1 cellular context compared by ENCODE assay signal in the genomic region with DNA sequence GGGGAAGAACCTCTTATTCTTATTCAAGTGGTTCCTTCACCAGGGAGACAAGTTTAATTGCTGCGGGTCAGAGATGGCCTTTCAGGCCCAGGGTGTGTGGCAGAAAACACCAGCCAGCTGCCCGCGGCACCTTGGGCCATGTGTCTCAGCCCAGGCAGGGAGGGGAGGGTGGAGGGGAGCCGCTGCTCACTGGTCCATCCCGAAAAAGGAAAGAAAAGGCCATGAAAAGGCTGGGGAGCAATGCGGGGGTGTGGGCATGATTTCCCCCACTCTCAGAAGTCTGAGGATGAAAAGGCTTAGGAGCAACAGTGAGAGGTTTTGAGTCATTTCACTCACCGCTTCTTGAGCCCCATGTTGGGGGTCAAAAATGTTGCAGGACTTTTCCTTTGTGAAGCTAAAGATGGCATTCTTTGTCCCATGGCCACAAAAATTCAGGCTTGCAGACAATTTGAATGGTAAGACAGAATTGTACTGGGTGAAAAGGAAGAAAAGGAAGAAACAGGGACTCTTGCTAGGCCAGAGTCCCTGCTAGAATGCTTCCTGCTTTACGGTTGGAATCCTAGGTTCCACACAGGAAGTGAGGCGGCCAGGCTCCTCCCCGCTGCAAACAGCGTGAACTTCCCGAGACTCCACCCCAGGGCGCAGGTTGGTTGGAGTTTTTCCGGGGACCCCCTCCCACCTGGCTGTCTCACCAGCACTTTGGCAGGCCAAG.
A peak's percentile ranks its signal among the peaks of the same experiment; 100 is the strongest.
TF ChIP-seq lines count a peak whose summit lies in the region.

No MANE protein-coding gene starts in this region.

TF ChIP-seq in K562, 482 proteins besides CTCF, POLR2A, EP300 and RAD21 (continued from another document):
- TF ChIP-seq, protein P1, sequence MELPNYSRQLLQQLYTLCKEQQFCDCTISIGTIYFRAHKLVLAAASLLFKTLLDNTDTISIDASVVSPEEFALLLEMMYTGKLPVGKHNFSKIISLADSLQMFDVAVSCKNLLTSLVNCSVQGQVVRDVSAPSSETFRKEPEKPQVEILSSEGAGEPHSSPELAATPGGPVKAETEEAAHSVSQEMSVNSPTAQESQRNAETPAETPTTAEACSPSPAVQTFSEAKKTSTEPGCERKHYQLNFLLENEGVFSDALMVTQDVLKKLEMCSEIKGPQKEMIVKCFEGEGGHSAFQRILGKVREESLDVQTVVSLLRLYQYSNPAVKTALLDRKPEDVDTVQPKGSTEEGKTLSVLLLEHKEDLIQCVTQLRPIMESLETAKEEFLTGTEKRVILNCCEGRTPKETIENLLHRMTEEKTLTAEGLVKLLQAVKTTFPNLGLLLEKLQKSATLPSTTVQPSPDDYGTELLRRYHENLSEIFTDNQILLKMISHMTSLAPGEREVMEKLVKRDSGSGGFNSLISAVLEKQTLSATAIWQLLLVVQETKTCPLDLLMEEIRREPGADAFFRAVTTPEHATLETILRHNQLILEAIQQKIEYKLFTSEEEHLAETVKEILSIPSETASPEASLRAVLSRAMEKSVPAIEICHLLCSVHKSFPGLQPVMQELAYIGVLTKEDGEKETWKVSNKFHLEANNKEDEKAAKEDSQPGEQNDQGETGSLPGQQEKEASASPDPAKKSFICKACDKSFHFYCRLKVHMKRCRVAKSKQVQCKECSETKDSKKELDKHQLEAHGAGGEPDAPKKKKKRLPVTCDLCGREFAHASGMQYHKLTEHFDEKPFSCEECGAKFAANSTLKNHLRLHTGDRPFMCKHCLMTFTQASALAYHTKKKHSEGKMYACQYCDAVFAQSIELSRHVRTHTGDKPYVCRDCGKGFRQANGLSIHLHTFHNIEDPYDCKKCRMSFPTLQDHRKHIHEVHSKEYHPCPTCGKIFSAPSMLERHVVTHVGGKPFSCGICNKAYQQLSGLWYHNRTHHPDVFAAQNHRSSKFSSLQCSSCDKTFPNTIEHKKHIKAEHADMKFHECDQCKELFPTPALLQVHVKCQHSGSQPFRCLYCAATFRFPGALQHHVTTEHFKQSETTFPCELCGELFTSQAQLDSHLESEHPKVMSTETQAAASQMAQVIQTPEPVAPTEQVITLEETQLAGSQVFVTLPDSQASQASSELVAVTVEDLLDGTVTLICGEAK (IDR thresholded peaks at IDR 0.05) = peak; percentile 71
- TF ChIP-seq, protein P1 (CRISPR knock-in tag; IDR thresholded peaks at IDR 0.05) = no peak
- TF ChIP-seq TAF9B (IDR thresholded peaks at IDR 0.05; ENCODE audit: partially characterized antibody) = peak; percentile 67
- 0 out of 2 replicates have a peak, but pooled peaks have one; percentile 21 for TF ChIP-seq FOSL1 (tag; conservative IDR thresholded peaks at IDR 0.05)
- TF ChIP-seq PML (IDR thresholded peaks at IDR 0.05; ENCODE audit: low read length) = peak; percentile 61; the same call in 1 of the 2 replicates
- peak; percentile 70 for TF ChIP-seq L3MBTL2 (IDR thresholded peaks at IDR 0.05)
- TF ChIP-seq CXXC5 (CRISPR knock-in tag; IDR thresholded peaks at IDR 0.05) = peak; percentile 43; the same call in 1 of the 2 replicates
- peak; percentile 86 for TF ChIP-seq POLR2H (tag; IDR thresholded peaks at IDR 0.05; ENCODE audit: low read depth)
- peak; percentile 46 for TF ChIP-seq SMAD1 (IDR thresholded peaks at IDR 0.05; ENCODE audit: low read depth, low read length, partially characterized antibody)
- TF ChIP-seq TAF1 (IDR thresholded peaks at IDR 0.05; ENCODE audit: control insufficient read depth, extremely low read depth, insufficient read depth, low read length, severe bottlenecking) = peak; percentile 53
- TF ChIP-seq XRCC5 (IDR thresholded peaks at IDR 0.05; ENCODE audit: low read depth, low read length) = no peak
- TF ChIP-seq CBX1 (IDR thresholded peaks at IDR 0.05; ENCODE audit: low read depth) = 0 out of 2 replicates have a peak, but pooled peaks have one; percentile 47
- peak; percentile 69 for TF ChIP-seq EP400 (IDR thresholded peaks at IDR 0.05)
- 0 out of 2 replicates have a peak, but pooled peaks have one; percentile 59 for TF ChIP-seq POLR2AphosphoS5 (IDR thresholded peaks at IDR 0.05; ENCODE audit: control insufficient read depth, insufficient read depth, low read depth, low read length)
- no peak for TF ChIP-seq HSF4 (CRISPR knock-in tag; IDR thresholded peaks at IDR 0.05; ENCODE audit: borderline replicate concordance)
- peak; percentile 55; the same call in 1 of the 2 replicates for TF ChIP-seq RBFOX2 (IDR thresholded peaks at IDR 0.05; ENCODE audit: low read depth, low read length)
- TF ChIP-seq RCOR1 (IDR thresholded peaks at IDR 0.05; ENCODE audit: borderline replicate concordance in 1 of 2, low read depth in 2 of 2, low read length in 2 of 2) = 0 out of 4 replicates have a peak, but pooled peaks of 1 of the 2 experiments have one; percentile 33
- no peak for TF ChIP-seq NR2F6 (CRISPR knock-in tag; IDR thresholded peaks at IDR 0.05)
- peak; percentile 53 for TF ChIP-seq KDM5B (IDR thresholded peaks at IDR 0.05; ENCODE audit: insufficient replicate concordance, low read depth, low read length)
- peak; percentile 65 for TF ChIP-seq MGA (IDR thresholded peaks at IDR 0.05)
TF ChIP-seq in K562: peak in this region for 50.
